In the genomic region with DNA sequence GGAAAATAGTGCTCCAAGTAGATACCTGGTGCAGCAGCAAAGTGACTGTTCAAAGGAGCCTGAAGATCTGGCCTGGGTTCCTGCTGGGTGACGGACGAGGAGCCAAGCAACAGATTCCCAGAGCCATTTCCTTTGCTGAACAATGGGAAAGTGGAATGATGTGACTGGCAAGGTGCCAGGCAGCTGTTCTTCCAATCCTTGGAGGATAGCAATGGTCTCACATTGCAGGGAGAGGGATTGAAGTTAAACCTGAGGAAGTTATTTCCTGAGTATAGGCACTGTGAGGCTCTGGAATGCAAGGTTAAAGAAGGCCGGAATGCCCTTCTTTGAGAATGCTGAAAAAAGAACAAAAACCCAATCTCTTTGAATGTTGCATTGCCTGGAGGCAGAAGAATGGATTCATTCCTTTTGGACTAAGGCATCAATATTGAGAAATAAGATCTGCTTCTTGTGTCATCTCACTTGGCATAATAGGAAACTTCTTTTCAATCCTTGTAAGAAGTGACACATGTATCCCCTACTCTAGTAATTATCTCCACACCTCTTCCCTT, we compare ENCODE assay signal across 1 cellular context.
TF ChIP-seq lines count a peak whose summit lies in the region.

No MANE protein-coding gene starts in this region.

TF ChIP-seq in SK-N-SH treated with all-trans-retinoic acid at 6 μM for 48 hours, 23 proteins besides CTCF, POLR2A, EP300 and RAD21 (continued from another document):
- TF ChIP-seq ZC3H10 (CRISPR knock-in tag; IDR thresholded peaks at IDR 0.05) (no peak), ISL1 (CRISPR knock-in tag; IDR thresholded peaks at IDR 0.05) (no peak), ARNTL (CRISPR knock-in tag; IDR thresholded peaks at IDR 0.05; ENCODE audit: borderline replicate concordance, low read depth) (no peak), ZFP30 (CRISPR knock-in tag; IDR thresholded peaks at IDR 0.05) (no peak)
- TF ChIP-seq, protein P1, sequence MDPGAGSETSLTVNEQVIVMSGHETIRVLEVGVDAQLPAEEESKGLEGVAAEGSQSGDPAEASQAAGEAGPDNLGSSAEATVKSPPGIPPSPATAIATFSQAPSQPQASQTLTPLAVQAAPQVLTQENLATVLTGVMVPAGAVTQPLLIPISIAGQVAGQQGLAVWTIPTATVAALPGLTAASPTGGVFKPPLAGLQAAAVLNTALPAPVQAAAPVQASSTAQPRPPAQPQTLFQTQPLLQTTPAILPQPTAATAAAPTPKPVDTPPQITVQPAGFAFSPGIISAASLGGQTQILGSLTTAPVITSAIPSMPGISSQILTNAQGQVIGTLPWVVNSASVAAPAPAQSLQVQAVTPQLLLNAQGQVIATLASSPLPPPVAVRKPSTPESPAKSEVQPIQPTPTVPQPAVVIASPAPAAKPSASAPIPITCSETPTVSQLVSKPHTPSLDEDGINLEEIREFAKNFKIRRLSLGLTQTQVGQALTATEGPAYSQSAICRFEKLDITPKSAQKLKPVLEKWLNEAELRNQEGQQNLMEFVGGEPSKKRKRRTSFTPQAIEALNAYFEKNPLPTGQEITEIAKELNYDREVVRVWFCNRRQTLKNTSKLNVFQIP (CRISPR knock-in tag; IDR thresholded peaks at IDR 0.05; ENCODE audit: borderline replicate concordance, low read depth), result no peak
- TF ChIP-seq, protein P2, sequence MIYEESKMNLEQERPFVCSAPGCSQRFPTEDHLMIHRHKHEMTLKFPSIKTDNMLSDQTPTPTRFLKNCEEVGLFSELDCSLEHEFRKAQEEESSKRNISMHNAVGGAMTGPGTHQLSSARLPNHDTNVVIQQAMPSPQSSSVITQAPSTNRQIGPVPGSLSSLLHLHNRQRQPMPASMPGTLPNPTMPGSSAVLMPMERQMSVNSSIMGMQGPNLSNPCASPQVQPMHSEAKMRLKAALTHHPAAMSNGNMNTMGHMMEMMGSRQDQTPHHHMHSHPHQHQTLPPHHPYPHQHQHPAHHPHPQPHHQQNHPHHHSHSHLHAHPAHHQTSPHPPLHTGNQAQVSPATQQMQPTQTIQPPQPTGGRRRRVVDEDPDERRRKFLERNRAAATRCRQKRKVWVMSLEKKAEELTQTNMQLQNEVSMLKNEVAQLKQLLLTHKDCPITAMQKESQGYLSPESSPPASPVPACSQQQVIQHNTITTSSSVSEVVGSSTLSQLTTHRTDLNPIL (CRISPR knock-in tag; IDR thresholded peaks at IDR 0.05; ENCODE audit: low read depth), result no peak
